In the genomic region with DNA sequence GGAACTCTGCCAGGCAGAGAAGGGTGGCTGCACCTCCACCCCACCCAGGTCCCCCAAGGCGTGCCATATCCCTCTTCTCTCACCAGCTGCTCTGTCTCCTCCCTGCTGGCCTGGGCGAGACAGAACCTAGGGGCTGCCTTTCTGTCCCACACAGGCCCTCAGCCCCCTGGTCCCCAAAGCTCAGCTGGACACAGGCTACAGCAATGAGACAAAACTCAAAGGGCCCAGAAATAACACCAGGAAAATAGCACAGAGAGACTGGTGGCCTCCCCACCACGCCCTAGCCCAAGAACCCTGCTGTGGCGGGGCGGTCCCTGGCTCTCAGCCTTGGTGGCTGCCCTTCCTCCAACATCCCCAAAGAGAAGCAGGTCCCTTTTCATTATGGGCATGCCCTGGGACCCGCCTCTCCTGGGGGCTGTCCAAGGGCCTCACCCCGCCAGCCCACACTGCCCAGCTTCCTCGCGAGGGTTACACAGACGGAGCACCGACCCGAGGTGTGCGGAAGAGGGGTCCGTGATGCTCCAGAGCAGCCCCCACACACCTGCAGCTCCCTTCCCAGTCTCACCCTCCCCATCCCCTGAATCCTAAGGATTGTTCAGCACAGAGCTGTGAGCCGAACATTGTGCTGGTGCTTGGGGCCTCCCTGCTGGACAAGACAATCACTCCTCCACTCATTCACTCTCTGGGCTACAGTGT, we compare ENCODE assay signal across 20 cellular contexts.
DNase-seq lines count a peak whose midpoint lies in the region; ATAC-seq and TF ChIP-seq lines count a peak whose summit lies in the region.
"Had no signal": no experiment of that assay in that cellular context is flagged by ENCODE, and none has a peak within 500 bp of the region (broad histone marks: within the 10 kb centered on the region; RNA-seq: fewer than 3 reads in every experiment).

No MANE protein-coding gene starts in this region.

- H3K4me1 ChIP-seq in ES-I3 (ENCODE audit: insufficient read depth, low read length) (no peaks in the 10 kb centered on the region; the same call in 1 of the 2 replicates), HUES64 (ENCODE audit: insufficient read depth, low read length) (peaks cover 3% of the 10 kb centered on the region; the same call in 1 of the 2 replicates), iPS-15b (ENCODE audit: control insufficient read depth, insufficient read depth, low read length) (peaks cover 6% of the 10 kb centered on the region), osteoblast (ENCODE audit: insufficient read depth, low read length) (no peaks in the 10 kb centered on the region)
- H3K4me1 ChIP-seq: BLaER1, SJSA1 had no signal

- H3K4me2 ChIP-seq in osteoblast (ENCODE audit: insufficient read depth, low read length) = no peak overlapping the region
- H3K4me2 ChIP-seq: BLaER1 had no signal

- H3K9ac ChIP-seq in ES-I3 (ENCODE audit: low read depth, low read length) (peak overlapping the region; percentile 43), HUES64 (ENCODE audit: low read depth, low read length) (no peak overlapping the region), iPS-15b (ENCODE audit: low read depth, low read length) (peak overlapping the region; percentile 47)
- H3K9ac ChIP-seq: BLaER1 had no signal

- H3K79me2 ChIP-seq in osteoblast (ENCODE audit: insufficient read depth, low read length) = no peaks in the 10 kb centered on the region

- H3K36me3 Mint-ChIP-seq in progenitor cell of endocrine pancreas (ENCODE audit: insufficient read depth) = no peaks in the 10 kb centered on the region
- H3K36me3 Mint-ChIP-seq: CD8-positive, alpha-beta T cell had no signal

- no peak overlapping the region for H3K4me3 Mint-ChIP-seq in progenitor cell of endocrine pancreas (ENCODE audit: low read depth)
- H3K4me3 Mint-ChIP-seq: CD8-positive, alpha-beta T cell had no signal

- WGBS in HUES64 = 61% methylated on average over 15 of the region's 15 CpGs

- H3K36me3 ChIP-seq in ES-I3 (ENCODE audit: insufficient read depth, low read length) = no peaks in the 10 kb centered on the region
- no peaks in the 10 kb centered on the region for H3K36me3 ChIP-seq in HUES64 (ENCODE audit: insufficient read depth, low read length)
- no peaks in the 10 kb centered on the region for H3K36me3 ChIP-seq in iPS-15b (ENCODE audit: control insufficient read depth, insufficient read depth, low read length)
- no peaks in the 10 kb centered on the region for H3K36me3 ChIP-seq in osteoblast (ENCODE audit: insufficient read depth, low read length)
- H3K36me3 ChIP-seq: BLaER1, SJSA1 had no signal

- H3K4me1 Mint-ChIP-seq in progenitor cell of endocrine pancreas (ENCODE audit: low read depth) = no peaks in the 10 kb centered on the region

- no peak for ATAC-seq in HG03565 (IDR thresholded peaks at IDR 0.05; ENCODE audit: unreplicated experiment)
- no peak for ATAC-seq in stimulated activated naive CD8-positive, alpha-beta T cell treated with anti-CD3 and anti-CD28 coated beads, Interleukin-15, Interleukin-2, amounts not matched to agents 100 U/mL and 50 U/mL, for 24 hours
- ATAC-seq: CD8-positive, alpha-beta T cell; K562; PC-3 had no signal

- no peak overlapping the region for H3K27ac Mint-ChIP-seq in progenitor cell of endocrine pancreas
- H3K27ac Mint-ChIP-seq: CD8-positive, alpha-beta T cell had no signal

- TF ChIP-seq CTCF in osteoblast (IDR thresholded peaks at IDR 0.05; ENCODE audit: extremely low read depth, low read depth, low read length) (no peak), progenitor cell of endocrine pancreas (IDR thresholded peaks at IDR 0.05; ENCODE audit: unreplicated experiment) (no peak)

- no peak overlapping the region for H2AFZ ChIP-seq in osteoblast (ENCODE audit: low read length)

- H3K4me3 ChIP-seq in HUES64 (ENCODE audit: low read length) = peak overlapping the region; percentile 19
- H3K4me3 ChIP-seq in iPS-15b (ENCODE audit: low read depth, low read length) = peak overlapping the region; percentile 50
- H3K4me3 ChIP-seq in osteoblast (ENCODE audit: insufficient read depth, low read length) = no peak overlapping the region
- H3K4me3 ChIP-seq: BLaER1, K562, SJSA1 had no signal

- 0 out of 2 replicates have a peak, but pooled peaks cover 6% of the 10 kb centered on the region for H3K9me3 ChIP-seq in ES-I3 (ENCODE audit: control insufficient read depth, insufficient read depth, low read length)
- peaks cover 14% of the 10 kb centered on the region for H3K9me3 ChIP-seq in HUES64 (ENCODE audit: insufficient read depth, low read depth, low read length)
- H3K9me3 ChIP-seq in iPS-15b (ENCODE audit: control insufficient read depth, insufficient read depth, low read length) = no peaks in the 10 kb centered on the region
- H3K9me3 ChIP-seq in osteoblast (ENCODE audit: low read depth, low read length) = no peaks in the 10 kb centered on the region
- H3K9me3 ChIP-seq: SJSA1 had no signal

- peaks cover 4% of the 10 kb centered on the region for H3K27me3 Mint-ChIP-seq in progenitor cell of endocrine pancreas

- peaks cover 30% of the 10 kb centered on the region for H3K9me3 Mint-ChIP-seq in progenitor cell of endocrine pancreas (ENCODE audit: low read depth)
- H3K9me3 Mint-ChIP-seq: CD8-positive, alpha-beta T cell had no signal

- DNase-seq in osteoblast (ENCODE audit: insufficient read length, low spot score, missing footprints) (peak; percentile 10), progenitor cell of endocrine pancreas (ENCODE audit: low spot score, unreplicated experiment) (no peak)
- DNase-seq in stimulated activated naive CD8-positive, alpha-beta T cell treated with anti-CD3 and anti-CD28 coated beads, Interleukin-15, Interleukin-2, amounts not matched to agents 100 U/mL and 50 U/mL, for 24 hours = no peak
- no peak for DNase-seq in activated effector memory CD4-positive, alpha-beta T cell treated with Interleukin-2 at 50 U/mL for 16 hours
- DNase-seq: CD8-positive, alpha-beta T cell; DMS79 treated with DMSO at 0.1 percent for 48 hours; GDM1; HCEC 1CT; NCI-H1417 treated with DMSO at 0.1 percent for 48 hours; NCI-H1930; NCI-H526 treated with DMSO at 0.1 percent for 48 hours; NK-92 treated with Interleukin-12 subunit alpha and Interleukin-12 subunit beta, amount 100 ng/mL, for 24 hours; PC-3 had no signal

- H3K27ac ChIP-seq in HUES64 (ENCODE audit: low read depth, low read length) (no peak overlapping the region), osteoblast (ENCODE audit: low read depth, low read length) (no peak overlapping the region)
- H3K27ac ChIP-seq: BLaER1, SJSA1 had no signal

- H3K27me3 ChIP-seq in HUES64 (ENCODE audit: insufficient read depth, low read length) (no peaks in the 10 kb centered on the region), iPS-15b (ENCODE audit: control insufficient read depth, insufficient read depth, low read length) (peaks cover 9% of the 10 kb centered on the region), osteoblast (ENCODE audit: insufficient read depth, low read length) (no peaks in the 10 kb centered on the region)
- H3K27me3 ChIP-seq: BLaER1, SJSA1 had no signal

- H4K20me1 ChIP-seq in osteoblast (ENCODE audit: insufficient read depth, low read length) = no peaks in the 10 kb centered on the region
- H4K20me1 ChIP-seq: BLaER1 had no signal
